ENCODE assay signal across 19 cellular contexts in the genomic region with DNA sequence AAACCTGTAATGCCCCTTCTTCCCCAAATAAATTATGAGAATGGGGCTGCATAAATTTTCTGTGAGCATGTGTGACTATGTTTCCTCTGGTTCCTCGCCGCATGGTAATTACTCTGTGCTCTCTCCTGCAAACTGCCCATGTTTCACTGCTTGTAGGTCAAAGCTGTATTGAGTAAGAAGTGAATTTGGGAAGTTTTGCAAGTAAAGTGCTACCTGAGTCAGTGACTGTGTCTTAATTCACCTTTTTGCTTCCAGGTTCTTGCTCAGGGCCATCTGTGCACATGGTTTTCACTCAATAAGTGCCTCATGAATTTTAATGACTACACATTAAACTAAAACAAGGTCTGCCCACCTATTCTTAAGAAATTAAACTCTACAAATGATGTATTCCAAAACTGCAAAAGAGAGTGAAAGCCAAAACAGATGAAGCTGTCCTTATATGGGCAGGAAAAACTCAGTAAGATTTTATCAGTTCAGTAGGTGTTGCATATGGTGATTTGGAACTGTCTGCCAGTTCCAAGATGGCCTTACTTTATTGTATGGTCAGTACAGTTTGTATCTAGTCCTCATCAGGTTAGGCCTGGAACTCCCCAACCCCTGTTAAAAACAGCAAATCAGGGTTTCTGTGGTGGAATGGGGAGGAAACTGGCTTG.
DNase-seq lines count a peak whose midpoint lies in the region; ATAC-seq and TF ChIP-seq lines count a peak whose summit lies in the region.
"Had no signal": no experiment of that assay in that cellular context is flagged by ENCODE, and none has a peak within 500 bp of the region (broad histone marks: within the 10 kb centered on the region; RNA-seq: fewer than 3 reads in every experiment).

No MANE protein-coding gene starts in this region.

- H3K27me3 Mint-ChIP-seq in activated naive CD4-positive, alpha-beta T cell treated with anti-CD3 and anti-CD28 coated beads, Interleukin-2, amount 50 U/mL, for 24 hours: no peaks in the 10 kb centered on the region
- H3K27me3 Mint-ChIP-seq in activated naive CD8-positive, alpha-beta T cell: no peaks in the 10 kb centered on the region
- H3K27me3 Mint-ChIP-seq: CD4-positive, alpha-beta memory T cell; T-cell had no signal

- no peak for DNase-seq in activated naive CD4-positive, alpha-beta T cell treated with Interleukin-2 at 50 U/mL for 16 hours
- DNase-seq in brain microvascular endothelial cell (no peak), NOMO-1 treated with dmso at 0.1 percent for 144 hours (lab: John Stamatoyannopoulos, UW; ENCODE audit: unreplicated experiment) (no peak)
- DNase-seq: activated CD8-positive, alpha-beta memory T cell treated with anti-CD3 and anti-CD28 coated beads, Interleukin-2, amount 50 U/mL, for 48 hours; amygdala; CD4-positive, alpha-beta memory T cell; KG1; midbrain; NCI-H1048; NCI-H2081; Right ventricle myocardium superior; T-cell had no signal

- H3K4me3 ChIP-seq in neutrophil (ENCODE audit: low read depth in 1 of 2, low read length in 1 of 2) (no peak overlapping the region), urinary bladder (ENCODE audit: low read depth, low read length) (no peak overlapping the region), brain microvascular endothelial cell (ENCODE audit: low read depth, low read length) (no peak overlapping the region)

- TF ChIP-seq CTCF in neutrophil (IDR thresholded peaks at IDR 0.05) (no peak), brain microvascular endothelial cell (IDR thresholded peaks at IDR 0.05; ENCODE audit: low read depth, low read length, missing control alignments) (no peak)

- H3K4me1 Mint-ChIP-seq in activated naive CD4-positive, alpha-beta T cell treated with anti-CD3 and anti-CD28 coated beads, Interleukin-2, amount 50 U/mL, for 24 hours: peaks cover 23% of the 10 kb centered on the region
- H3K4me1 Mint-ChIP-seq in activated naive CD8-positive, alpha-beta T cell (ENCODE audit: low read depth): peaks cover 35% of the 10 kb centered on the region

- H3K27me3 ChIP-seq in neutrophil (no peaks in the 10 kb centered on the region), brain microvascular endothelial cell (replicated peaks) (no peaks in the 10 kb centered on the region)

- H3K27ac Mint-ChIP-seq in activated naive CD4-positive, alpha-beta T cell treated with anti-CD3 and anti-CD28 coated beads, Interleukin-2, amount 50 U/mL, for 24 hours: peak overlapping the region; percentile 72
- H3K27ac Mint-ChIP-seq in activated naive CD8-positive, alpha-beta T cell: peak overlapping the region; percentile 92
- H3K27ac Mint-ChIP-seq: CD4-positive, alpha-beta memory T cell; T-cell; WTC11 had no signal

- peaks cover 4% of the 10 kb centered on the region for H3K9me3 Mint-ChIP-seq in activated naive CD4-positive, alpha-beta T cell treated with anti-CD3 and anti-CD28 coated beads, Interleukin-2, amount 50 U/mL, for 24 hours
- H3K9me3 Mint-ChIP-seq in activated naive CD8-positive, alpha-beta T cell (ENCODE audit: low read depth): no peaks in the 10 kb centered on the region
- H3K9me3 Mint-ChIP-seq: T-cell had no signal

- over 99% methylated on average over 2 of the region's 2 CpGs for WGBS in urinary bladder

- H3K4me3 Mint-ChIP-seq in activated naive CD4-positive, alpha-beta T cell treated with anti-CD3 and anti-CD28 coated beads, Interleukin-2, amount 50 U/mL, for 24 hours: no peak overlapping the region
- H3K4me3 Mint-ChIP-seq in activated naive CD8-positive, alpha-beta T cell: peak overlapping the region; percentile 11
- H3K4me3 Mint-ChIP-seq: CD4-positive, alpha-beta memory T cell; T-cell; WTC11 had no signal

- H3K27ac ChIP-seq in neutrophil (peak overlapping the region; percentile 58), urinary bladder (ENCODE audit: low read depth) (peak overlapping the region; percentile 38), brain microvascular endothelial cell (no peak overlapping the region)

- H3K4me1 ChIP-seq in neutrophil (ENCODE audit: control insufficient read depth in 1 of 2, insufficient read depth in 1 of 2, low read depth in 1 of 2, low read length in 1 of 2) (peaks cover 11 to 13% of the 10 kb centered on the region in 2 experiments), urinary bladder (ENCODE audit: insufficient read depth) (no peaks in the 10 kb centered on the region)

- H3K9me3 ChIP-seq in neutrophil: no peaks in the 10 kb centered on the region

- H3K36me3 Mint-ChIP-seq in activated naive CD4-positive, alpha-beta T cell treated with anti-CD3 and anti-CD28 coated beads, Interleukin-2, amount 50 U/mL, for 24 hours: peaks cover 13% of the 10 kb centered on the region
- peaks cover 22% of the 10 kb centered on the region for H3K36me3 Mint-ChIP-seq in activated naive CD8-positive, alpha-beta T cell

- in situ Hi-C loops in brain microvascular endothelial cell (cut with HindIII; ENCODE audit: low pct_ligation_motif_present, low sequenced_read_pairs): no loop called here

- ATAC-seq in HG03565 (IDR thresholded peaks at IDR 0.05; ENCODE audit: unreplicated experiment): no peak
- ATAC-seq: sciatic nerve, T-cell, WTC11 had no signal

- no peaks in the 10 kb centered on the region for H3K36me3 ChIP-seq in neutrophil
- peaks cover 2% of the 10 kb centered on the region for H3K36me3 ChIP-seq in urinary bladder (ENCODE audit: insufficient read depth)
- H3K36me3 ChIP-seq in brain microvascular endothelial cell (replicated peaks): no peaks in the 10 kb centered on the region
